10 cellular contexts compared by ENCODE assay signal in genomic region chr13:51892657-51893056, GRCh38. TPM values are rescaled to one million over a fixed set of nuclear protein-coding genes. Genes with fewer than 3 reads are reported as not detected.
"Had no signal": no experiment of that assay in that cellular context is flagged by ENCODE, and none has a peak within 500 bp of the region (broad histone marks: within the 10 kb centered on the region; RNA-seq: fewer than 3 reads in every experiment).

No MANE protein-coding gene starts in this region.

- H3K9me3 ChIP-seq: HAP-1 had no signal

- H3K9ac ChIP-seq: GM23248 had no signal

- H3K36me3 ChIP-seq: HAP-1 had no signal

- H2AFZ ChIP-seq: GM23248 had no signal

- H3K4me1 ChIP-seq: HAP-1 had no signal

- H3K4me3 ChIP-seq: GM23248, HAP-1, K562 had no signal

- ATAC-seq: HCT116, K562 had no signal

- DNase-seq: GM23248, GOT3, H7, IMR-90, KG1 had no signal

RNA-seq across cellular contexts. Expression of gene CCDC70, which starts 30.9 kb away (rescaled TPM):
- total RNA-seq: GM23248, H4, H7, HT-29, IMR-90, K562 had no signal
- polyA plus RNA-seq: GM23248, IMR-90, K562 had no signal

RNA-seq across cellular contexts. Expression of gene TMEM272, which starts 47.7 kb away (rescaled TPM):
- total RNA-seq: GM23248, H4, H7, HT-29, IMR-90 had no signal
- polyA plus RNA-seq: GM23248, IMR-90 had no signal
